In the genomic region with DNA sequence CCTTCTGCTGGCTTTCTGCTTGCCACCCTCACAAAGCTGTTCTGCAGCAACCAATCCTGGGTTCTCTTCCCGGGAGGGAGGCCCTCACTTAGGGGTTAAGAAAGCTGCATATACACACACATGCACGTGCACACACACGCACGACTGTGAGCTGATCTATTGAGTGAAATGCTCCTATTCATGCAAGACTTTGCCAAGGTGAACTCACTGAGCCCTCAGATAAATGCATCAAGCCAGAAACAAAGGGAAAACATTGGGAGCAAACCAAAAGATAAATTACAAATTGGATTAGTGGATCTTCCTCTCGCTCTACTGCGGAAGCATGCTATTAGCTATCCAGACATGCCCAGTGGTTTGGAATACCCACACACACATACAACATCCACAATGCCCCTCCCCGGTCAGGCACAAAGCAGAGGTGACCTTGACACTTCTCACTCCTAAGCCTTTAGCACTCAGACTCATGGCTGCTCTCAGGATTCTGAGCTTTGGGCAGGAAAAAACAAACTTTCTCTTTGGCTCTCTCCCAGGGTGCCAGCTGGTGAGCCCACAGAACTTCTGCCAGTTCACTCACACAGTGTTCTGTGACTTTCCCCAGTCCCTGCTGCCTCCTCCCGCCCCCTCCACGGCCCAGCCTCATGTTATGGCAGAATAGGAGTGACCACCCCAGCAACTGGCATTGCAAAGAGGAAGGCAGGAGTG, we compare ENCODE assay signal across 20 cellular contexts.
DNase-seq lines count a peak whose midpoint lies in the region; ATAC-seq and TF ChIP-seq lines count a peak whose summit lies in the region.
"Had no signal": no experiment of that assay in that cellular context is flagged by ENCODE, and none has a peak within 500 bp of the region (broad histone marks: within the 10 kb centered on the region; RNA-seq: fewer than 3 reads in every experiment).

No MANE protein-coding gene starts in this region.

- H3K36me3 Mint-ChIP-seq in brain = no peaks in the 10 kb centered on the region
- H3K36me3 Mint-ChIP-seq: activated naive CD4-positive, alpha-beta T cell treated with anti-CD3 and anti-CD28 coated beads, Interleukin-2, amount 50 U/mL, for 24 hours; immature natural killer cell had no signal

- H3K27me3 Mint-ChIP-seq in brain = peaks cover 14% of the 10 kb centered on the region
- H3K27me3 Mint-ChIP-seq: activated naive CD4-positive, alpha-beta T cell treated with anti-CD3 and anti-CD28 coated beads, Interleukin-2, amount 50 U/mL, for 24 hours had no signal

- no peak for TF ChIP-seq CTCF in brain (conservative IDR thresholded peaks at IDR 0.05)

- H3K9me3 Mint-ChIP-seq in brain = peaks cover 0 to 10% (median 4%) of the 10 kb centered on the region in 5 experiments
- H3K9me3 Mint-ChIP-seq: activated naive CD4-positive, alpha-beta T cell treated with anti-CD3 and anti-CD28 coated beads, Interleukin-2, amount 50 U/mL, for 24 hours; immature natural killer cell had no signal

- H3K4me3 Mint-ChIP-seq in brain = no peak overlapping the region
- H3K4me3 Mint-ChIP-seq: activated naive CD4-positive, alpha-beta T cell treated with anti-CD3 and anti-CD28 coated beads, Interleukin-2, amount 50 U/mL, for 24 hours; activated T-cell treated with anti-CD3 and anti-CD28 coated beads, Interleukin-2, amount 50 U/mL, for 72 hours; immature natural killer cell; naive B cell had no signal

- DNase-seq in LHCN-M2 (ENCODE audit: low read depth) (peak; percentile 58), left lobe of liver (ENCODE audit: low spot score) (peak; percentile 68), superior temporal gyrus (ENCODE audit: extremely low spot score) (peak; percentile 34), D341Med (ENCODE audit: low spot score) (no peak)
- DNase-seq: activated T-cell treated with anti-CD3 and anti-CD28 coated beads, Interleukin-2, amount 50 U/mL, for 72 hours; colonic mucosa; DND-41; immature natural killer cell; Kasumi-1; naive B cell; NCI-H1092 treated with DMSO at 0.1 percent for 48 hours; NCI-H774; PC-3; SJCRH30; stimulated activated naive CD4-positive, alpha-beta T cell; T-helper 1 cell had no signal

- peaks cover 39% of the 10 kb centered on the region for H3K4me1 Mint-ChIP-seq in brain
- H3K4me1 Mint-ChIP-seq: activated naive CD4-positive, alpha-beta T cell treated with anti-CD3 and anti-CD28 coated beads, Interleukin-2, amount 50 U/mL, for 24 hours; immature natural killer cell had no signal

- ATAC-seq in left lobe of liver (peak; percentile 82), GM18861 (IDR thresholded peaks at IDR 0.05; ENCODE audit: unreplicated experiment) (no peak), HG03175 (IDR thresholded peaks at IDR 0.05; ENCODE audit: unreplicated experiment) (no peak)
- ATAC-seq: PC-3 had no signal

- peak overlapping the region in 3 of 5 experiments; percentile 48 to 88 (median 61) for H3K27ac Mint-ChIP-seq in brain
- H3K27ac Mint-ChIP-seq: activated naive CD4-positive, alpha-beta T cell treated with anti-CD3 and anti-CD28 coated beads, Interleukin-2, amount 50 U/mL, for 24 hours; activated T-cell treated with anti-CD3 and anti-CD28 coated beads, Interleukin-2, amount 50 U/mL, for 72 hours; immature natural killer cell had no signal
